20 cellular contexts compared by ENCODE assay signal in the genomic region with DNA sequence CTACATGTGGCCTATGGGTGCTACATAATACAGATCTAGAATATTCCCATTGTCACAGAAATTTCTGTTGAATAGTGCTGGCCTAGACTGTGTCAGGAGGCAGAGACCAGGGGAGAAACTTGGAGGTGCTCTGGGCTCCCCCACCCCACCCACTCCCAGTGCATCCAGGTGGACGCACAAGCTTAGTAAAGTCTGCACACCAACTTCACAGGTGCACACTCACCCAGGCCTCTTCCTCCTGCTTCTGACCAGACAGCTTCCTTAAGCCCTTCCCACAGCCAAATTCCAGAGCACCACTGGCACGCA. TPM values are rescaled to one million over a fixed set of nuclear protein-coding genes. Genes with fewer than 3 reads are reported as not detected.
DNase-seq lines count a peak whose midpoint lies in the region; ATAC-seq, FAIRE-seq and TF ChIP-seq lines count a peak whose summit lies in the region.
"Had no signal": no experiment of that assay in that cellular context is flagged by ENCODE, and none has a peak within 500 bp of the region (broad histone marks: within the 10 kb centered on the region; RNA-seq: fewer than 3 reads in every experiment).

No MANE protein-coding gene starts in this region.

- no peak for TF ChIP-seq POLR2A in transverse colon (IDR thresholded peaks at IDR 0.05)

- no peaks in the 10 kb centered on the region for H3K9me3 Mint-ChIP-seq in Caco-2 (ENCODE audit: unreplicated experiment)
- H3K9me3 Mint-ChIP-seq in astrocyte (ENCODE audit: unreplicated experiment): no peaks in the 10 kb centered on the region
- H3K9me3 Mint-ChIP-seq in nephron progenitor cell: no peaks in the 10 kb centered on the region
- H3K9me3 Mint-ChIP-seq: CD4-positive, CD25-positive, alpha-beta regulatory T cell; naive B cell had no signal

- H3K27me3 Mint-ChIP-seq in Caco-2 (ENCODE audit: insufficient read depth, unreplicated experiment): no peaks in the 10 kb centered on the region
- H3K27me3 Mint-ChIP-seq in astrocyte (ENCODE audit: low read depth, unreplicated experiment): peaks cover 3% of the 10 kb centered on the region
- peaks cover 8% of the 10 kb centered on the region for H3K27me3 Mint-ChIP-seq in nephron progenitor cell (ENCODE audit: low read depth, poor library complexity)
- H3K27me3 Mint-ChIP-seq: naive B cell, progenitor cell of endocrine pancreas had no signal

- CTCF ChIA-PET in Caco-2 (lab: Charles Lee): interaction anchor here (0.7 to 1.9 kb wide), 19 partner anchors 10 to 221 kb away, joined by 3 to 36 read pairs (median 5); a partner anchor contains a TSS

- TF ChIP-seq CTCF in Caco-2 (IDR thresholded peaks at IDR 0.05; ENCODE audit: insufficient read depth in 1 of 2, low read depth in 1 of 2, low read length in 1 of 2, severe bottlenecking in 1 of 2, unreplicated experiment in 1 of 2) (no peak), astrocyte (IDR thresholded peaks at IDR 0.05; ENCODE audit: insufficient read depth, low read depth, low read length) (no peak), nephron progenitor cell (IDR thresholded peaks at IDR 0.05) (no peak), transverse colon (IDR thresholded peaks at IDR 0.05) (no peak)

- H3K4me3 ChIP-seq in Caco-2 (ENCODE audit: low read depth, low read length) (no peak overlapping the region), astrocyte (ENCODE audit: insufficient read depth, low read depth, low read length) (no peak overlapping the region), transverse colon (no peak overlapping the region)
- H3K4me3 ChIP-seq: lung, MG63, uterus had no signal

- H3K4me3 Mint-ChIP-seq in Caco-2 (ENCODE audit: unreplicated experiment) (no peak overlapping the region), astrocyte (ENCODE audit: unreplicated experiment) (no peak overlapping the region), nephron progenitor cell (no peak overlapping the region)
- H3K4me3 Mint-ChIP-seq: CD4-positive, CD25-positive, alpha-beta regulatory T cell had no signal

- H3K4me1 ChIP-seq in Caco-2 (peaks cover 20% of the 10 kb centered on the region), astrocyte (ENCODE audit: insufficient read depth, low read length) (peaks cover 17% of the 10 kb centered on the region), transverse colon (peaks cover 0 to 14% (median 3%) of the 10 kb centered on the region in 4 donors)
- H3K4me1 ChIP-seq: uterus had no signal

- FAIRE-seq in astrocyte (lab: Jason Lieb, UNC): no peak
- FAIRE-seq: bronchial epithelial cell, frontal cortex, keratinocyte, small intestine had no signal

- H3K27ac ChIP-seq in astrocyte (ENCODE audit: low read depth, low read length) (no peak overlapping the region), transverse colon (no peak overlapping the region)
- H3K27ac ChIP-seq: uterus had no signal

- intact Hi-C loops in Caco-2 (cut with micrococcal nuclease; ENCODE audit: unreplicated experiment): loop anchor here (1.0 to 5.0 kb wide), 3 partner anchors 29 to 221 kb away; a partner anchor contains a TSS
- intact Hi-C loops in transverse colon (cut with DNase I; ENCODE audit: low total_unique reads): no loop called here

- POLR2A ChIA-PET in Caco-2 (lab: Charles Lee): interaction anchor here (0.8 to 1.1 kb wide), 2 partner anchors 29 to 158 kb away, joined by 6 read pairs; a partner anchor contains a TSS

- H3K4me2 ChIP-seq in astrocyte (ENCODE audit: low read length): peak overlapping the region; percentile 50

- H4K20me1 ChIP-seq in astrocyte (ENCODE audit: insufficient read depth, low read length): no peaks in the 10 kb centered on the region

- DNase-seq in Caco-2 (no peak), astrocyte (ENCODE audit: low read depth) (peak; percentile 23), nephron progenitor cell (no peak), T-helper 9 cell (no peak), transverse colon (no peak)
- DNase-seq: activated CD4-positive, alpha-beta T cell treated with anti-CD3 and anti-CD28 coated beads for 4 hours; DMS153; MG63; naive B cell; NCI-H2171 treated with DMSO at 0.1 percent for 48 hours; small intestine; uterus had no signal

- WGBS in transverse colon (ENCODE audit: low coverage in 1 of 2), 2 donors: 73% methylated on average over 2 of the region's 2 CpGs; no CpG with 5 or more reads in 1 of the 2 donors

- no peaks in the 10 kb centered on the region for H3K27me3 ChIP-seq in Caco-2 (replicated peaks; ENCODE audit: control insufficient read depth, insufficient read depth, low read length)
- no peaks in the 10 kb centered on the region for H3K27me3 ChIP-seq in astrocyte (ENCODE audit: insufficient read depth, low read length)
- H3K27me3 ChIP-seq in transverse colon: no peaks in the 10 kb centered on the region
- H3K27me3 ChIP-seq: MG63, uterus had no signal

- no peak for ATAC-seq in GM19023 (IDR thresholded peaks at IDR 0.05; ENCODE audit: unreplicated experiment)
- ATAC-seq: Right ventricle myocardium inferior had no signal

- H3K36me3 Mint-ChIP-seq in Caco-2 (ENCODE audit: insufficient read depth, unreplicated experiment) (no peaks in the 10 kb centered on the region), astrocyte (ENCODE audit: low read depth, unreplicated experiment) (no peaks in the 10 kb centered on the region), nephron progenitor cell (ENCODE audit: low read depth) (peaks cover 14% of the 10 kb centered on the region)
- H3K36me3 Mint-ChIP-seq: CD4-positive, CD25-positive, alpha-beta regulatory T cell; naive B cell had no signal

- peak overlapping the region; percentile 23 for H3K9ac ChIP-seq in astrocyte (ENCODE audit: low read length)

- no TSS peak for BruUV-seq in Caco-2 (replicated peaks; lab: Mats Ljungman, UMichigan)

- in situ Hi-C loops in transverse colon (cut with MboI; ENCODE audit: low pct_ligation_motif_present in 1 of 4, low pct_unique_long_range_greater_than_20kb in 1 of 4, low sequenced_read_pairs in 3 of 4): no loop called here

- peaks cover 15% of the 10 kb centered on the region for H3K4me1 Mint-ChIP-seq in Caco-2 (ENCODE audit: low read depth, unreplicated experiment)
- H3K4me1 Mint-ChIP-seq in astrocyte (ENCODE audit: low read depth, unreplicated experiment): peaks cover 19% of the 10 kb centered on the region
- H3K4me1 Mint-ChIP-seq in nephron progenitor cell: peaks cover 35% of the 10 kb centered on the region

- H3K9me3 ChIP-seq in Caco-2 (no peaks in the 10 kb centered on the region), astrocyte (ENCODE audit: insufficient read depth, low read depth, low read length) (no peaks in the 10 kb centered on the region), transverse colon (no peaks in the 10 kb centered on the region)
- H3K9me3 ChIP-seq: MG63, uterus had no signal

- H3K27ac Mint-ChIP-seq in Caco-2 (ENCODE audit: unreplicated experiment): peak overlapping the region; percentile 37
- no peak overlapping the region for H3K27ac Mint-ChIP-seq in astrocyte (ENCODE audit: unreplicated experiment)
- H3K27ac Mint-ChIP-seq in nephron progenitor cell: peak overlapping the region; percentile 64
- H3K27ac Mint-ChIP-seq: CD4-positive, CD25-positive, alpha-beta regulatory T cell had no signal

- H3K36me3 ChIP-seq in Caco-2 (ENCODE audit: control insufficient read depth, insufficient read depth, low read length) (no peaks in the 10 kb centered on the region), astrocyte (ENCODE audit: insufficient read depth, low read length) (no peaks in the 10 kb centered on the region), transverse colon (no peaks in the 10 kb centered on the region)
- H3K36me3 ChIP-seq: MG63, uterus had no signal

- H3K79me2 ChIP-seq in astrocyte (ENCODE audit: insufficient read depth, low read length): no peaks in the 10 kb centered on the region

- H2AFZ ChIP-seq in astrocyte (ENCODE audit: low read depth, low read length): no peak overlapping the region

- no peak for TF ChIP-seq EP300 in transverse colon (IDR thresholded peaks at IDR 0.05; ENCODE audit: low read depth)

RNA-seq across cellular contexts. Expression of a gene that starts 7.6 kb away (rescaled TPM):
- total RNA-seq in Caco-2 (2022) (90.1 and 94.5 TPM in 2 replicates), astrocyte (169 and 177 TPM in 2 replicates), transverse colon (100 to 1,000 TPM in 1 of 4 donors, 10 to 100 TPM in 3; 32.6 to 133 (median 54.2) TPM)

RNA-seq across cellular contexts. Expression of a gene that starts 28.6 kb away (rescaled TPM):
- 0.98 and 1.3 TPM in 2 replicates for total RNA-seq in Caco-2 (2022)
- 0.98 and 1.1 TPM in 2 replicates for total RNA-seq in astrocyte
- total RNA-seq in transverse colon: under 1 TPM in 2 of 4 donors, not detected in 2; 0.32 to 0.55 TPM
- total RNA-seq: CD4-positive, CD25-positive, alpha-beta regulatory T cell had no signal

RNA-seq across cellular contexts. Expression of a gene that starts 40.2 kb away (rescaled TPM):
- total RNA-seq in Caco-2 (2022): 246 and 252 TPM in 2 replicates
- total RNA-seq in astrocyte: 296 and 326 TPM in 2 replicates
- 10 to 100 TPM; 39.2 to 69.2 (median 51.9) TPM for total RNA-seq in transverse colon

RNA-seq across cellular contexts. Expression of a gene that starts 58.3 kb away (rescaled TPM):
- 147 and 156 TPM in 2 replicates for total RNA-seq in Caco-2 (2022)
- 82.9 and 96.0 TPM in 2 replicates for total RNA-seq in astrocyte
- 10 to 100 TPM; 18.1 to 87.5 (median 64.5) TPM for total RNA-seq in transverse colon
